Comparison of ENCODE assay signal across 11 cellular contexts in the genomic region with DNA sequence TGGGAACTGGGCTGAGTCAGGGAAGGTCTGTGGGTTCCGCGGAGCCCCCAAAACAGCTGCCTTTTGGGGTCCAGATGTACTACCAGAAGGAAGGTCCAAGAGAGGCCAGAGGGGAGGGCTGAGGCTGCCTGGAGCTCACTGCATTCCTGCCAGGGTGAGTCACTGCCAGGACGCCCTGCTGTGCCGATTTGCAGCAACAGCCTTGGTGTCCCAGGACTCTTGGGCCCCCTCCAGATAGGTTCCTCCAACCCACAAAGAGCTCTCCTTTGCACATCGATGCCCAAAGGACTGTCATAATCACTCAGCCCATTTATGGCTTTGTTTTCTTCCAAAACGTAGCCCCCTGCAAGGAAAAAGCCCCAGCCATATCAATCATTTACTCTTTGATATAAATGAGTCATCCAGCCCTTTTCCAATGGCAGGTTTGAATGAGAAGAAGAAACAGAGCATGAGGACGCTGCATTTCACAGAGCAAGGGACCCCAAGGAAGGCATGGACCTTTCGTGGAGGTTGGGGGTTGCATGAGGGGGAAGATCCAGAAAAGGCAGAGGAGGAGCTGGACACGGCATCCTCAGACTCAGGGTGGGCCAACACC. TPM values are rescaled to one million over a fixed set of nuclear protein-coding genes. Genes with fewer than 3 reads are reported as not detected.
DNase-seq lines count a peak whose midpoint lies in the region; ATAC-seq, FAIRE-seq and TF ChIP-seq lines count a peak whose summit lies in the region.
"Had no signal": no experiment of that assay in that cellular context is flagged by ENCODE, and none has a peak within 500 bp of the region (broad histone marks: within the 10 kb centered on the region; RNA-seq: fewer than 3 reads in every experiment).

No MANE protein-coding gene starts in this region.

- DNase-seq in H54 (ENCODE audit: insufficient read length, low spot score) (peak; percentile 97), SW480 (ENCODE audit: low spot score) (peak; percentile 41), glomerular visceral epithelial cell (ENCODE audit: extremely low spot score) (peak; percentile 97), retinal pigment epithelial cell (ENCODE audit: low read depth) (peak; percentile 26), type B pancreatic cell (ENCODE audit: extremely low spot score, unreplicated experiment) (no peak), DMS79 treated with DMSO at 0.1 percent for 48 hours (lab: John Stamatoyannopoulos, UW) (no peak)
- DNase-seq in CD8-positive, alpha-beta memory T cell, result no peak
- DNase-seq: T-cell had no signal

- no peaks in the 10 kb centered on the region for H3K4me1 ChIP-seq in CD8-positive, alpha-beta memory T cell (ENCODE audit: insufficient read depth, low read length)

- no peak overlapping the region for H3K4me3 Mint-ChIP-seq in type B pancreatic cell
- no peak overlapping the region for H3K4me3 Mint-ChIP-seq in CD8-positive, alpha-beta memory T cell
- H3K4me3 Mint-ChIP-seq: brain; natural killer cell treated with Interleukin-12 subunit alpha and Interleukin-12 subunit beta and Interleukin-15 and Interleukin-18, amount 100 ng/mL, for 72 hours; T-cell had no signal

- no peak overlapping the region for H3K4me3 ChIP-seq in retinal pigment epithelial cell (ENCODE audit: low read length)
- H3K4me3 ChIP-seq in CD8-positive, alpha-beta memory T cell (ENCODE audit: low read length), result no peak overlapping the region

- no peaks in the 10 kb centered on the region for H3K9me3 ChIP-seq in CD8-positive, alpha-beta memory T cell (ENCODE audit: low read length)

- peak; percentile 89 for FAIRE-seq in H54 (lab: Jason Lieb, UNC)

- no peaks in the 10 kb centered on the region for H3K36me3 ChIP-seq in CD8-positive, alpha-beta memory T cell (ENCODE audit: insufficient read depth, low read length)

- peaks cover 21% of the 10 kb centered on the region for H3K4me1 Mint-ChIP-seq in type B pancreatic cell (ENCODE audit: unreplicated experiment)
- no peaks in the 10 kb centered on the region for H3K4me1 Mint-ChIP-seq in CD8-positive, alpha-beta memory T cell
- H3K4me1 Mint-ChIP-seq: T-cell had no signal

- no peak overlapping the region for H3K27ac ChIP-seq in CD8-positive, alpha-beta memory T cell (ENCODE audit: low read depth, low read length)

- no peak for TF ChIP-seq POLR2A in H54 (IDR thresholded peaks at IDR 0.05; ENCODE audit: low read depth, low read length)

- CTCF ChIA-PET in CD8-positive, alpha-beta memory T cell (lab: Charles Lee), result interaction anchor here (1.1 kb wide), 1 partner anchor 30 kb away, joined by 3 read pairs; no protein-coding TSS in a partner anchor

- H3K36me3 Mint-ChIP-seq in type B pancreatic cell, result no peaks in the 10 kb centered on the region
- no peaks in the 10 kb centered on the region for H3K36me3 Mint-ChIP-seq in CD8-positive, alpha-beta memory T cell
- H3K36me3 Mint-ChIP-seq: brain; natural killer cell treated with Interleukin-12 subunit alpha and Interleukin-12 subunit beta and Interleukin-15 and Interleukin-18, amount 100 ng/mL, for 72 hours; T-cell had no signal

- no peak for ATAC-seq in HG03571 (IDR thresholded peaks at IDR 0.05; ENCODE audit: unreplicated experiment)
- ATAC-seq: T-cell had no signal

- POLR2A ChIA-PET in CD8-positive, alpha-beta memory T cell (lab: Charles Lee), result no interaction called here

- TF ChIP-seq CTCF in retinal pigment epithelial cell (conservative IDR thresholded peaks at IDR 0.05; ENCODE audit: low read depth, low read length) (no peak), type B pancreatic cell (conservative IDR thresholded peaks at IDR 0.05) (no peak)

- no peaks in the 10 kb centered on the region for H3K27me3 ChIP-seq in CD8-positive, alpha-beta memory T cell (ENCODE audit: insufficient read depth, low read length, poor library complexity, severe bottlenecking)

- H3K27ac Mint-ChIP-seq in type B pancreatic cell, result no peak overlapping the region
- no peak overlapping the region for H3K27ac Mint-ChIP-seq in CD8-positive, alpha-beta memory T cell
- H3K27ac Mint-ChIP-seq: natural killer cell treated with Interleukin-12 subunit alpha and Interleukin-12 subunit beta and Interleukin-15 and Interleukin-18, amount 100 ng/mL, for 72 hours; T-cell had no signal

- peaks cover 21% of the 10 kb centered on the region for H3K27me3 Mint-ChIP-seq in type B pancreatic cell
- H3K27me3 Mint-ChIP-seq in CD8-positive, alpha-beta memory T cell, result peaks cover 15 to 16% of the 10 kb centered on the region in 2 donors

- peaks cover 9% of the 10 kb centered on the region for H3K9me3 Mint-ChIP-seq in type B pancreatic cell
- H3K9me3 Mint-ChIP-seq in CD8-positive, alpha-beta memory T cell, result peaks cover 0 to 4% (median 0%) of the 10 kb centered on the region in 5 donors
- H3K9me3 Mint-ChIP-seq: natural killer cell treated with Interleukin-12 subunit alpha and Interleukin-12 subunit beta and Interleukin-15 and Interleukin-18, amount 100 ng/mL, for 72 hours had no signal

RNA-seq across cellular contexts. Expression of gene COL13A1, which starts 32.2 kb away (rescaled TPM):
- total RNA-seq in type B pancreatic cell (ENCODE audit: low replicate concordance), result 0.43 and 18.6 TPM in 2 replicates
- total RNA-seq in CD8-positive, alpha-beta memory T cell, result not detected
- polyA plus RNA-seq in CD8-positive, alpha-beta memory T cell, result not detected
- total RNA-seq: natural killer cell treated with Interleukin-12 subunit alpha and Interleukin-12 subunit beta and Interleukin-15 and Interleukin-18, amount 100 ng/mL, for 72 hours had no signal

Comparison
In these comparisons a context has a peak if more than half of its experiments do, and no peak if none do; other contexts are left out.
1. DNase-seq: peak in H54 (single experiment), SW480 (single experiment), glomerular visceral epithelial cell (single experiment) and retinal pigment epithelial cell (single experiment); none in type B pancreatic cell (single experiment), CD8-positive, alpha-beta memory T cell (0 of 5) and DMS79 treated with DMSO at 0.1 percent for 48 hours (single experiment).